Comparison of ENCODE assay signal across 8 cellular contexts in the genomic region with DNA sequence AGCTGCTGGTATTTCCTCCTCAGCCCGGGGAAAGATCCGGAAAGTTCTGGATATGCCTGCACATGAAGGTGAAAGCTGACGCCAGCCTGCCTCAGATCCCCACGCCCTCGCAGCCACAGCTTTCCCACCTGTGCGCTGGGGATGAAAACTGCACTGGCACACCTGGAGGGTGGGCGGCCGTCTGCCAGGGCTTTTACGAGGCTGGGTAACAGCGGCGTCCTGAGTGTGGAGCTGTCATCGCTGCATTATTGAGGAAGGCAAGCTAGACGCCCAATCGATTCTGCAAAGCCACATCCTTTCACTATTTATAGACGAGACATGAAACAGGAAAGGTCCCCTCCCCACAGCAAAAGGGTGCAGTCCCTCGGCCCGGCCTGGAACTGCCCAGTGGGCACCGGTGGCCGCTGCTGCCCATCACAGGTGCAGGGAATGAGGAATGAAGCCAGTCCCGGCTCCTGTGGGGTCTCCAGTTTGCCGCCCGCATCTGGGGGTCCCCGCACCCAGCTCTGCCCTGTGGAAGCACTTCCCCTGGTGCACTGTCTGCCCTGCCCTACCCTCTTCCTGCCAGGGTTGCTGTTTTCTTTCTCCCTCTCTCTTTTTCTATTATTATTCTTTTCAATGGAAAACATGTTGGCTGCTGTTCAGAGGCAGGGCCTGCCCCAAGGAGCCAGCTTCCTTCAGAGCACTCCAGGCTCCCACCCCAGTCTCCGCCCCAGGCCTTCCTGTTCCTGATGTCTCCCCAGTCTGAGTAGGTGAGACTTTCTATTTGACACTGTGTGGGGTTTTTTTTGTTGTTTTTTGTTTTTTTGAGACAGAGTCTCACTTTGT. TPM values are rescaled to one million over a fixed set of nuclear protein-coding genes. Genes with fewer than 3 reads are reported as not detected.
A peak's percentile ranks its signal among the peaks of the same experiment; 100 is the strongest.
DNase-seq lines count a peak whose midpoint lies in the region; ATAC-seq and TF ChIP-seq lines count a peak whose summit lies in the region.

No MANE protein-coding gene starts in this region.

- no peaks in the 10 kb centered on the region for H3K27me3 Mint-ChIP-seq in CD4-positive, alpha-beta T cell
- no peaks in the 10 kb centered on the region for H3K27me3 Mint-ChIP-seq in stimulated activated naive B cell treated with anti-CD40 and anti-IgM and Interleukin-4, amounts not matched to agents 10 μg/mL and 1 μg/mL and 100 μg/mL, for 72 hours

- no peak overlapping the region for H2AFZ ChIP-seq in neuronal stem cell (ENCODE audit: low read length)

- CTCF ChIA-PET in CD4-positive, alpha-beta T cell (lab: Charles Lee) = interaction anchor here (1.4 to 2.5 kb wide), 4 partner anchors 9 to 93 kb away, joined by 3 to 10 read pairs (median 4); no protein-coding TSS in a partner anchor

- no peak overlapping the region for H3K4me3 ChIP-seq in neuronal stem cell (ENCODE audit: low read length in 2 of 2)

- H2BK5ac ChIP-seq in neuronal stem cell (ENCODE audit: low read length) = no peak overlapping the region

- no peak overlapping the region for H4K91ac ChIP-seq in neuronal stem cell (ENCODE audit: low read depth, low read length, poor library complexity)

- peak; percentile 62 for ATAC-seq in CD4-positive, alpha-beta T cell (ENCODE audit: poor library complexity)
- ATAC-seq in stimulated activated naive B cell treated with anti-CD40 and anti-IgM and Interleukin-4, amounts not matched to agents 10 μg/mL and 1 μg/mL and 100 μg/mL, for 72 hours (replicated peaks) = peak; percentile 52 to 59
- ATAC-seq in GM19452 (IDR thresholded peaks at IDR 0.05; ENCODE audit: unreplicated experiment) (no peak), HG02852 (IDR thresholded peaks at IDR 0.05; ENCODE audit: unreplicated experiment) (no peak)

- H2BK120ac ChIP-seq in neuronal stem cell (ENCODE audit: low read depth, low read length) = no peak overlapping the region

- POLR2A ChIA-PET in CD4-positive, alpha-beta T cell (lab: Charles Lee) = interaction anchor here (0.6 to 3.5 kb wide), 16 partner anchors 9 to 661 kb away, joined by 3 to 49 read pairs (median 6); a partner anchor contains a TSS

- H3K4me1 ChIP-seq in neuronal stem cell (ENCODE audit: control insufficient read depth in 2 of 2, insufficient read depth in 1 of 2, low read depth in 1 of 2, low read length in 2 of 2) = peaks cover 19 to 38% of the 10 kb centered on the region in 2 donors

- no peak overlapping the region for H3K4ac ChIP-seq in neuronal stem cell (ENCODE audit: low read length)

- in situ Hi-C loops in KBM-7 (cut with MboI; ENCODE audit: low pct_unique_long_range_greater_than_20kb, low sequenced_read_pairs) = no loop called here

- no peak overlapping the region for H3K14ac ChIP-seq in neuronal stem cell (ENCODE audit: low read length)

- no peaks in the 10 kb centered on the region for H3K36me3 Mint-ChIP-seq in CD4-positive, alpha-beta T cell (ENCODE audit: low read depth)
- H3K36me3 Mint-ChIP-seq in stimulated activated naive B cell treated with anti-CD40 and anti-IgM and Interleukin-4, amounts not matched to agents 10 μg/mL and 1 μg/mL and 100 μg/mL, for 72 hours = peaks cover 7 to 39% of the 10 kb centered on the region in 2 donors

- no peak overlapping the region for H3K9ac ChIP-seq in neuronal stem cell (ENCODE audit: low read depth, low read length, poor library complexity)

- peak overlapping the region; percentile 91 for H3K4me3 Mint-ChIP-seq in CD4-positive, alpha-beta T cell
- H3K4me3 Mint-ChIP-seq in stimulated activated naive B cell treated with anti-CD40 and anti-IgM and Interleukin-4, amounts not matched to agents 10 μg/mL and 1 μg/mL and 100 μg/mL, for 72 hours = peak overlapping the region; percentile 75 to 78

- H3K36me3 ChIP-seq in neuronal stem cell (replicated peaks in 1 of 2; ENCODE audit: control insufficient read depth in 2 of 2, insufficient read depth in 2 of 2, low read length in 2 of 2) = peaks cover 44 to 80% of the 10 kb centered on the region in 2 donors

- peak overlapping the region; percentile 97 for H3K27ac Mint-ChIP-seq in CD4-positive, alpha-beta T cell
- peak overlapping the region; percentile 89 for H3K27ac Mint-ChIP-seq in stimulated activated naive B cell treated with anti-CD40 and anti-IgM and Interleukin-4, amounts not matched to agents 10 μg/mL and 1 μg/mL and 100 μg/mL, for 72 hours

- H2BK15ac ChIP-seq in neuronal stem cell (ENCODE audit: low read length) = no peak overlapping the region

- intact Hi-C loops in CD4-positive, alpha-beta T cell (cut with DNase I, micrococcal nuclease) = loop anchor here in 1 of 2 experiments (5.0 kb wide), 1 partner anchor 52 kb away; no protein-coding TSS in a partner anchor

- H3K4me1 Mint-ChIP-seq in CD4-positive, alpha-beta T cell (ENCODE audit: low read depth) = peaks cover 60% of the 10 kb centered on the region
- peaks cover 43 to 58% of the 10 kb centered on the region in 2 donors for H3K4me1 Mint-ChIP-seq in stimulated activated naive B cell treated with anti-CD40 and anti-IgM and Interleukin-4, amounts not matched to agents 10 μg/mL and 1 μg/mL and 100 μg/mL, for 72 hours

- peak overlapping the region; percentile 94 for H3K27ac ChIP-seq in CD4-positive, alpha-beta T cell (ENCODE audit: low read depth, low read length)
- H3K27ac ChIP-seq in neuronal stem cell (replicated peaks; ENCODE audit: low read length) = no peak overlapping the region

- TF ChIP-seq CTCF in CD4-positive, alpha-beta T cell (IDR thresholded peaks at IDR 0.05) = no peak

- no peaks in the 10 kb centered on the region for H3K9me3 Mint-ChIP-seq in CD4-positive, alpha-beta T cell
- H3K9me3 Mint-ChIP-seq in stimulated activated naive B cell treated with anti-CD40 and anti-IgM and Interleukin-4, amounts not matched to agents 10 μg/mL and 1 μg/mL and 100 μg/mL, for 72 hours = no peaks in the 10 kb centered on the region

- no peak overlapping the region for H2AK5ac ChIP-seq in neuronal stem cell (ENCODE audit: low read depth, low read length)

- H3K27me3 ChIP-seq in CD4-positive, alpha-beta T cell (ENCODE audit: control insufficient read depth, insufficient read depth, low read length) = no peaks in the 10 kb centered on the region
- no peaks in the 10 kb centered on the region for H3K27me3 ChIP-seq in neuronal stem cell (ENCODE audit: control insufficient read depth in 3 of 3, insufficient read depth in 3 of 3, low read depth in 1 of 3, low read length in 3 of 3)

- DNase-seq in CD4-positive, alpha-beta T cell = peak in 8 of 10 experiments; percentile 44 to 57 (median 52)
- peak; percentile 59 for DNase-seq in KBM-7
- peak; percentile 80 to 83 for DNase-seq in activated T-cell treated with anti-CD3 and anti-CD28 coated beads, Interleukin-2, amount 50 U/mL, for 48 hours
- peak; percentile 44 for DNase-seq in hepatic stellate cell (ENCODE audit: low spot score)
- DNase-seq in stimulated activated naive B cell treated with anti-CD40 and anti-IgM and Interleukin-4, amounts not matched to agents 10 μg/mL and 1 μg/mL and 100 μg/mL, for 72 hours = no peak
- DNase-seq in neuronal stem cell (ENCODE audit: low spot score) = no peak

- no peak overlapping the region for H4K8ac ChIP-seq in neuronal stem cell (ENCODE audit: low read depth, low read length)

- H3K79me1 ChIP-seq in neuronal stem cell (ENCODE audit: low read depth, low read length) = peaks cover 59% of the 10 kb centered on the region

- H2BK12ac ChIP-seq in neuronal stem cell (ENCODE audit: low read length) = no peak overlapping the region

- WGBS in neuronal stem cell (ENCODE audit: extremely low coverage in 2 of 2, insufficient read length in 2 of 2, insufficient replicate concordance in 1 of 2), 2 donors = no CpG with 5 or more reads among the region's 24 CpGs

- H3K9me3 ChIP-seq in CD4-positive, alpha-beta T cell (ENCODE audit: control insufficient read depth, low read length) = no peaks in the 10 kb centered on the region
- no peaks in the 10 kb centered on the region for H3K9me3 ChIP-seq in neuronal stem cell (replicated peaks in 1 of 2; ENCODE audit: control insufficient read depth in 2 of 2, insufficient read depth in 1 of 2, low read depth in 1 of 2, low read length in 2 of 2)

- no peak overlapping the region for H3K18ac ChIP-seq in neuronal stem cell (ENCODE audit: low read length)

- no peak overlapping the region for H3K4me2 ChIP-seq in neuronal stem cell (ENCODE audit: insufficient read depth, low read length, poor library complexity, severe bottlenecking)

- no peak overlapping the region for H3K23ac ChIP-seq in neuronal stem cell (ENCODE audit: low read depth, low read length, poor library complexity)

RNA-seq across cellular contexts. Expression of a gene that starts 7.0 kb away (rescaled TPM):
- total RNA-seq in CD4-positive, alpha-beta T cell = 10 to 100 TPM; 30.8 to 34.2 TPM
- 32.9 TPM for polyA plus RNA-seq in neuronal stem cell (2013, experiment 1 of 2)
- 33.2 TPM for polyA plus RNA-seq in neuronal stem cell (2013, experiment 2 of 2)

RNA-seq across cellular contexts. Expression of a gene that starts 56.0 kb away (rescaled TPM):
- total RNA-seq in CD4-positive, alpha-beta T cell = 10 to 100 TPM; 73.0 to 75.0 TPM
- 14.7 TPM for polyA plus RNA-seq in neuronal stem cell (2013, experiment 1 of 2)
- 15.9 TPM for polyA plus RNA-seq in neuronal stem cell (2013, experiment 2 of 2)

Comparison
In these comparisons a context has a peak if more than half of its experiments do, and no peak if none do; other contexts are left out.
1. ATAC-seq: peak in CD4-positive, alpha-beta T cell (single experiment) and stimulated activated naive B cell treated with anti-CD40 and anti-IgM and Interleukin-4, amounts not matched to agents 10 μg/mL and 1 μg/mL and 100 μg/mL, for 72 hours (2 of 2); none in GM19452 (single experiment) and HG02852 (single experiment).
2. DNase-seq: peak in CD4-positive, alpha-beta T cell (8 of 10), KBM-7 (single experiment), activated T-cell treated with anti-CD3 and anti-CD28 coated beads, Interleukin-2, amount 50 U/mL, for 48 hours (2 of 2) and hepatic stellate cell (single experiment); none in stimulated activated naive B cell treated with anti-CD40 and anti-IgM and Interleukin-4, amounts not matched to agents 10 μg/mL and 1 μg/mL and 100 μg/mL, for 72 hours (single experiment) and neuronal stem cell (single experiment).